Comparison of ENCODE assay signal across 16 cellular contexts in the genomic region with DNA sequence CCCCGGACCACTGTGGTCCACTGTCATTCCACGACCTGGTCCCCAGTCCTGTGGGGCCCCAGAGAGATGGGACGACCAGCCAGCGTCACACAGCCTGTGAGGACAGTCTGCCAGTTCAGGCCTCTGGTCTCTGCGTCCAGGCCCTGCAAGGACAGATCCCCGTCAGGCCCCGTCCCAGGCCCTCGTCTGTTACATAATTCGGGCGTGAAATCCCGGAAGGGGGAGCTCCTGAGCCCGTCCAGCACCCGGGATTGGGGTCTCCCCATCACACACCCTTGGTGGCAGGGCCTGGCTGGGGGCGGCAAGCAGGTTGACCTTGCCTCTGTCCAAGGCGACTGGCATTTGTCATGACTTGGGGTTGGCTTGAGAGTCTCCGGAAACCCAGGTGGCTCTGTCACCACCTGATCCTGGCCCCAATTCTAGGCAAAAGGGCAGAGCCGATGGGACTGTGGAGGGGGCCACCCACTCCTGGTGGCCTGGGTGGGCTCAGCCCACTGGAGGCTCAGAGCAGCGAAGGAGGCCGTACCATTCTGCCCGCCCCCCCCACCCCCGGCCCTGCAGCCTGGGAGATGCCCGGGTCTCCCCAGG.
DNase-seq lines count a peak whose midpoint lies in the region; ATAC-seq and TF ChIP-seq lines count a peak whose summit lies in the region.
"Had no signal": no experiment of that assay in that cellular context is flagged by ENCODE, and none has a peak within 500 bp of the region (broad histone marks: within the 10 kb centered on the region; RNA-seq: fewer than 3 reads in every experiment).

No MANE protein-coding gene starts in this region.

- TF ChIP-seq CTCF in GM06990 (IDR thresholded peaks at IDR 0.05; ENCODE audit: insufficient read depth, low read length, poor library complexity, severe bottlenecking) (peak; percentile 23), Panc1 (IDR thresholded peaks at IDR 0.05) (peak; percentile 79; the same call in 1 of the 2 replicates), left ventricle myocardium inferior (IDR thresholded peaks at IDR 0.05; ENCODE audit: borderline replicate concordance) (peak; percentile 9), gastrocnemius medialis (IDR thresholded peaks at IDR 0.05 in 4 of 5, conservative IDR thresholded peaks at IDR 0.05 in 1 of 5) (peak in 3 of 5 experiments; percentile 9 to 18 (median 14))

- no peak for TF ChIP-seq POLR2A in gastrocnemius medialis (IDR thresholded peaks at IDR 0.05)

- peak overlapping the region; percentile 82 for H3K27ac ChIP-seq in Panc1 (ENCODE audit: low read length)
- H3K27ac ChIP-seq in left ventricle myocardium inferior (replicated peaks), result peak overlapping the region; percentile 94
- H3K27ac ChIP-seq in gastrocnemius medialis, result peak overlapping the region; percentile 91 to 100 (median 98)
- H3K27ac ChIP-seq: brain microvascular endothelial cell had no signal

- H3K27me3 ChIP-seq in GM06990 (replicated peaks; ENCODE audit: control insufficient read depth, insufficient read depth, low read length), result no peaks in the 10 kb centered on the region; the same call in 1 of the 2 replicates
- H3K27me3 ChIP-seq in Panc1 (ENCODE audit: control insufficient read depth, insufficient read depth, low read length), result no peaks in the 10 kb centered on the region
- H3K27me3 ChIP-seq in left ventricle myocardium inferior (ENCODE audit: low read depth), result peaks cover 68% of the 10 kb centered on the region
- no peaks in the 10 kb centered on the region for H3K27me3 ChIP-seq in gastrocnemius medialis

- H3K9me3 ChIP-seq in Panc1 (ENCODE audit: control insufficient read depth, insufficient read depth, low read depth, low read length) (no peaks in the 10 kb centered on the region), left ventricle myocardium inferior (replicated peaks) (no peaks in the 10 kb centered on the region), gastrocnemius medialis (no peaks in the 10 kb centered on the region)

- no peaks in the 10 kb centered on the region for H3K36me3 ChIP-seq in GM06990 (ENCODE audit: control insufficient read depth, insufficient read depth, low read length)
- no peaks in the 10 kb centered on the region for H3K36me3 ChIP-seq in Panc1 (ENCODE audit: control insufficient read depth, insufficient read depth, low read length)
- H3K36me3 ChIP-seq in left ventricle myocardium inferior, result peaks cover 18% of the 10 kb centered on the region
- H3K36me3 ChIP-seq in gastrocnemius medialis, result no peaks in the 10 kb centered on the region
- H3K36me3 ChIP-seq: brain microvascular endothelial cell had no signal

- ATAC-seq in Panc1, result peak; percentile 16
- peak; percentile 24 to 35 for ATAC-seq in gastrocnemius medialis
- ATAC-seq in GM19467 (IDR thresholded peaks at IDR 0.05; ENCODE audit: unreplicated experiment), result no peak

- CTCF ChIA-PET in Panc1 (lab: Charles Lee), result interaction anchor here (1.8 kb wide), 1 partner anchor 67 kb away, joined by 5 read pairs; no protein-coding TSS in a partner anchor

- BruUV-seq in Panc1 (replicated peaks; lab: Mats Ljungman, UMichigan), result no TSS peak

- intact Hi-C loops in Panc1 (cut with micrococcal nuclease; ENCODE audit: unreplicated experiment) (no loop called here), left ventricle myocardium inferior (cut with micrococcal nuclease) (no loop called here), gastrocnemius medialis (cut with DNase I; ENCODE audit: low total_unique reads) (loop anchor here (1.0 to 2.0 kb wide), 3 partner anchors 9 to 53 kb away; no protein-coding TSS in a partner anchor)

- in situ Hi-C loops in Panc1 (cut with HindIII; ENCODE audit: low pct_unique_long_range_greater_than_20kb, low sequenced_read_pairs), result no loop called here
- in situ Hi-C loops in gastrocnemius medialis (cut with MboI; ENCODE audit: low sequenced_read_pairs in 4 of 4), result no loop called here

- POLR2A ChIA-PET in Panc1 (lab: Charles Lee), result no interaction called here

- peaks cover 41% of the 10 kb centered on the region for H3K4me1 ChIP-seq in Panc1 (ENCODE audit: control insufficient read depth, insufficient read depth, low read length)
- H3K4me1 ChIP-seq in left ventricle myocardium inferior, result peaks cover 42% of the 10 kb centered on the region
- H3K4me1 ChIP-seq in gastrocnemius medialis, result peaks cover 31 to 62% of the 10 kb centered on the region in 2 donors

- no peak overlapping the region for H3K4me3 ChIP-seq in GM06990 (replicated peaks; ENCODE audit: low read depth, low read length)
- peak overlapping the region; percentile 65 to 68 for H3K4me3 ChIP-seq in Panc1 (ENCODE audit: low read depth in 2 of 2, low read length in 2 of 2)
- peak overlapping the region; percentile 78 for H3K4me3 ChIP-seq in left ventricle myocardium inferior
- H3K4me3 ChIP-seq in gastrocnemius medialis, result peak overlapping the region; percentile 50 to 81 (median 70)

- DNase-seq in GM06990 (ENCODE audit: extremely low read depth, insufficient read length), result no peak
- DNase-seq in Panc1 (ENCODE audit: low read depth, low spot score), result no peak
- peak; percentile 45 for DNase-seq in left ventricle myocardium inferior
- DNase-seq in gastrocnemius medialis, result peak in 1 of 2 donors; percentile 74
- DNase-seq in activated effector memory CD4-positive, alpha-beta T cell treated with Interleukin-2 at 50 U/mL for 16 hours, result no peak
- no peak for DNase-seq in nucleus accumbens (lab: John Stamatoyannopoulos, UW)
- DNase-seq in NOMO-1 treated with DMSO at 0.1 percent for 48 hours (lab: John Stamatoyannopoulos, UW; ENCODE audit: unreplicated experiment), result no peak
- DNase-seq: activated CD4-positive, CD25-positive, alpha-beta regulatory T cell treated with anti-CD3 and anti-CD28 coated beads, Interleukin-2, amount 50 U/mL, for 72 hours; activated CD8-positive, alpha-beta memory T cell treated with anti-CD3 and anti-CD28 coated beads, Interleukin-2, amount 50 U/mL, for 4 hours; activated naive CD4-positive, alpha-beta T cell treated with anti-CD3 and anti-CD28 coated beads, Interleukin-2, amount 50 U/mL, for 16 hours; AML-193; brain microvascular endothelial cell; effector memory CD4-positive, alpha-beta T cell; GOT3; NCI-H2029 treated with DMSO at 0.1 percent for 48 hours had no signal

Comparison
In these comparisons a context has a peak if more than half of its experiments do, and no peak if none do; other contexts are left out.
1. CTCF ChIP-seq: peak in every context shown above with its lines; median percentile 79 in Panc1; 23 in GM06990; 14 in gastrocnemius medialis; 9 in left ventricle myocardium inferior.